In the genomic region with DNA sequence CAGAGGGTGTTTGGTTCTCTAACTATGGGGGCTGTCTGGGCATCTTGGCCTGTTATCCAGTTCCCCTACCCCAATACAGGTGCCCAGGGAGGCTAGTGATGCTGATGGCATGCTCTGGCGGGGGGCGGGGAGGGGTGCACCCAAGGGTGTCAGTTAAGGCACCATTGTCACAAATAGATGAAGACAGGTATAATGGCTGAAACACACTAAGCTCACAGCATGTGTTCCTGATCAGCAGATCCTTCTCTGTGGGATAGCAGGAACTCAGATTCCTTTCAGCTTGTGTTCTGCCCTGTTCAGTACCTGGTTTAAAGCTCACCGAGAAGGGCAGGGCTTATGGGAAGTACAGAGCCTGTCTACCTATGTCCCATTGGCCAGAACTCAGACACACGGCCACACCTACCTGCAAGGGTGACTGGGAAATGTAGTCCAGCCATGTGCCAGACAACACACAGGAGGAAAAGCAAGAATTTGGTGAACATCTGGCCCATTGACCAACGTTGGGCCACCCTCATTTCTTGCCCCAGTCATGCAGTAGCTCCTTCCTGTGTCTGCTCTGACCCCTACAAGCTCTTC, we compare ENCODE assay signal across 8 cellular contexts. TPM values are rescaled to one million over a fixed set of nuclear protein-coding genes. Genes with fewer than 3 reads are reported as not detected.
DNase-seq lines count a peak whose midpoint lies in the region; ATAC-seq and TF ChIP-seq lines count a peak whose summit lies in the region.

No MANE protein-coding gene starts in this region.

- no peak overlapping the region for H3K27ac Mint-ChIP-seq in stimulated activated effector memory CD8-positive, alpha-beta T cell treated with anti-CD3 and anti-CD28 coated beads, Interleukin-12 subunit alpha, Interleukin-12 subunit beta, amount 100 ng/mL, for 72 hours

- H3K36me3 ChIP-seq in mesenchymal stem cell (ENCODE audit: control insufficient read depth in 1 of 2, insufficient read depth in 2 of 2, low read depth in 1 of 2, low read length in 2 of 2), result no peaks in the 10 kb centered on the region

- H2BK15ac ChIP-seq in mesenchymal stem cell (ENCODE audit: low read depth, poor library complexity, severe bottlenecking), result no peak overlapping the region

- H2AFZ ChIP-seq in mesenchymal stem cell (ENCODE audit: low read depth, low read length), result no peak overlapping the region

- peaks cover 4% of the 10 kb centered on the region for H3K9me3 ChIP-seq in mesenchymal stem cell (ENCODE audit: control insufficient read depth, low read length)

- no peak overlapping the region for H3K27ac ChIP-seq in HL-60 (replicated peaks)
- H3K27ac ChIP-seq in mesenchymal stem cell (ENCODE audit: low read length, poor library complexity, severe bottlenecking), result no peak overlapping the region

- TF ChIP-seq CTCF in HL-60 (IDR thresholded peaks at IDR 0.05; ENCODE audit: insufficient read depth, low read length), result no peak

- H3K18ac ChIP-seq in mesenchymal stem cell (ENCODE audit: low read depth in 1 of 2, low read length in 2 of 2), result no peak overlapping the region

- no peak overlapping the region for H4K8ac ChIP-seq in mesenchymal stem cell (ENCODE audit: low read length)

- H3K4me3 ChIP-seq in HL-60 (replicated peaks; ENCODE audit: insufficient read depth, low read length) (no peak overlapping the region), mesenchymal stem cell (ENCODE audit: insufficient read depth in 1 of 2, low read depth in 1 of 2, low read length in 2 of 2) (no peak overlapping the region)

- H3K23ac ChIP-seq in mesenchymal stem cell (ENCODE audit: low read length in 2 of 2), result no peak overlapping the region

- H2AK5ac ChIP-seq in mesenchymal stem cell (ENCODE audit: low read length, severe bottlenecking), result no peak overlapping the region

- H3K27me3 ChIP-seq in HL-60 (ENCODE audit: insufficient read depth, poor library complexity, severe bottlenecking) (peaks cover 22% of the 10 kb centered on the region), mesenchymal stem cell (ENCODE audit: control insufficient read depth in 1 of 2, insufficient read depth in 1 of 2, low read length in 2 of 2) (peaks cover 43 to 63% of the 10 kb centered on the region in 2 experiments)

- ATAC-seq in stimulated activated effector memory CD8-positive, alpha-beta T cell treated with anti-CD3 and anti-CD28 coated beads, Interleukin-12 subunit alpha, Interleukin-12 subunit beta, amount 100 ng/mL, for 72 hours, result peak; percentile 78
- ATAC-seq in GM18498 (IDR thresholded peaks at IDR 0.05; ENCODE audit: unreplicated experiment), result no peak

- H2BK5ac ChIP-seq in mesenchymal stem cell (ENCODE audit: low read depth, low read length, poor library complexity, severe bottlenecking), result no peak overlapping the region

- H2BK120ac ChIP-seq in mesenchymal stem cell (ENCODE audit: low read depth, low read length), result no peak overlapping the region

- H3K4me2 ChIP-seq in mesenchymal stem cell (ENCODE audit: low read length, poor library complexity, severe bottlenecking), result no peak overlapping the region

- H4K91ac ChIP-seq in mesenchymal stem cell (ENCODE audit: low read length), result no peak overlapping the region

- TF ChIP-seq POLR2A in erythroblast (IDR thresholded peaks at IDR 0.05; ENCODE audit: low read length), result no peak

- no peaks in the 10 kb centered on the region for H3K79me1 ChIP-seq in mesenchymal stem cell (replicated peaks; ENCODE audit: low read length, poor library complexity, severe bottlenecking)

- WGBS in mesenchymal stem cell, result 40% methylated on average over 5 of the region's 5 CpGs

- no peaks in the 10 kb centered on the region for H3K9me3 Mint-ChIP-seq in stimulated activated effector memory CD8-positive, alpha-beta T cell treated with anti-CD3 and anti-CD28 coated beads, Interleukin-12 subunit alpha, Interleukin-12 subunit beta, amount 100 ng/mL, for 72 hours

- H3K9ac ChIP-seq in mesenchymal stem cell (ENCODE audit: low read length), result no peak overlapping the region

- no peak overlapping the region for H3K4me3 Mint-ChIP-seq in stimulated activated effector memory CD8-positive, alpha-beta T cell treated with anti-CD3 and anti-CD28 coated beads, Interleukin-12 subunit alpha, Interleukin-12 subunit beta, amount 100 ng/mL, for 72 hours

- H3K4me1 ChIP-seq in mesenchymal stem cell (ENCODE audit: control insufficient read depth, insufficient read depth, low read depth, low read length), result peaks cover 6% of the 10 kb centered on the region

- peaks cover 8% of the 10 kb centered on the region for H3K4me1 Mint-ChIP-seq in stimulated activated effector memory CD8-positive, alpha-beta T cell treated with anti-CD3 and anti-CD28 coated beads, Interleukin-12 subunit alpha, Interleukin-12 subunit beta, amount 100 ng/mL, for 72 hours

- DNase-seq in activated CD8-positive, alpha-beta memory T cell treated with anti-CD3 and anti-CD28 coated beads, Interleukin-2, amount 50 U/mL, for 4 hours, result peak; percentile 13
- no peak for DNase-seq in activated CD8-positive, alpha-beta memory T cell treated with anti-CD3 and anti-CD28 coated beads, Interleukin-2, amount 50 U/mL, for 48 hours
- peak; percentile 5 to 28 for DNase-seq in HL-60 (ENCODE audit: low read depth in 1 of 2, low spot score in 1 of 2)
- peak; percentile 11 for DNase-seq in SHP77 treated with DMSO at 0.1 percent for 48 hours (lab: John Stamatoyannopoulos, UW)
- peak; percentile 24 to 32 for DNase-seq in erythroblast (lab: John Stamatoyannopoulos, UW)
- no peak for DNase-seq in stimulated activated effector memory CD8-positive, alpha-beta T cell treated with anti-CD3 and anti-CD28 coated beads, Interleukin-12 subunit alpha, Interleukin-12 subunit beta, amount 100 ng/mL, for 72 hours (ENCODE audit: low spot score in 2 of 2)
- DNase-seq in mesenchymal stem cell, result no peak

- no peaks in the 10 kb centered on the region for H3K36me3 Mint-ChIP-seq in stimulated activated effector memory CD8-positive, alpha-beta T cell treated with anti-CD3 and anti-CD28 coated beads, Interleukin-12 subunit alpha, Interleukin-12 subunit beta, amount 100 ng/mL, for 72 hours

- H3K4ac ChIP-seq in mesenchymal stem cell (ENCODE audit: low read depth in 1 of 2, low read length in 2 of 2), result no peak overlapping the region

- no peak overlapping the region for H3K14ac ChIP-seq in mesenchymal stem cell (ENCODE audit: low read length in 2 of 2)

- H2BK12ac ChIP-seq in mesenchymal stem cell (ENCODE audit: low read length in 2 of 2), result no peak overlapping the region

RNA-seq across cellular contexts. Expression of gene RSPO4, which starts 3.4 kb away (rescaled TPM):
- polyA plus RNA-seq in mesenchymal stem cell (2013, experiment 1 of 2), result not detected
- polyA plus RNA-seq in mesenchymal stem cell (2013, experiment 2 of 2), result not detected

Comparison
In these comparisons a context has a peak if more than half of its experiments do, and no peak if none do; other contexts are left out.
1. DNase-seq: peak in activated CD8-positive, alpha-beta memory T cell treated with anti-CD3 and anti-CD28 coated beads, Interleukin-2, amount 50 U/mL, for 4 hours (single experiment), HL-60 (2 of 2), SHP77 treated with DMSO at 0.1 percent for 48 hours (single experiment) and erythroblast (2 of 2); none in activated CD8-positive, alpha-beta memory T cell treated with anti-CD3 and anti-CD28 coated beads, Interleukin-2, amount 50 U/mL, for 48 hours (single experiment), stimulated activated effector memory CD8-positive, alpha-beta T cell treated with anti-CD3 and anti-CD28 coated beads, Interleukin-12 subunit alpha, Interleukin-12 subunit beta, amount 100 ng/mL, for 72 hours (0 of 2) and mesenchymal stem cell (single experiment).